Comparison of ENCODE assay signal across 8 cellular contexts in genomic region chr9:129610473-129611301, GRCh38. TPM values are rescaled to one million over a fixed set of nuclear protein-coding genes. Genes with fewer than 3 reads are reported as not detected.
DNase-seq lines count a peak whose midpoint lies in the region; ATAC-seq, FAIRE-seq and TF ChIP-seq lines count a peak whose summit lies in the region.

No MANE protein-coding gene starts in this region.

- intact Hi-C loops in adrenal gland (cut with DNase I), result loop anchor here (2.0 to 10.0 kb wide), 4 partner anchors 226 to 473 kb away; no protein-coding TSS in a partner anchor
- intact Hi-C loops in heart right ventricle (cut with DNase I), result loop anchor here (1.0 to 10.0 kb wide), 11 partner anchors 206 to 480 kb away; no protein-coding TSS in a partner anchor
- intact Hi-C loops in uterus (cut with DNase I; ENCODE audit: low total_unique reads), result loop anchor here (5.0 kb wide), 1 partner anchor 473 kb away; no protein-coding TSS in a partner anchor

- no peaks in the 10 kb centered on the region; the same call in 1 of the 2 replicates for H4K20me1 ChIP-seq in Karpas-422 (ENCODE audit: insufficient read depth, low read depth, low read length)

- DNase-seq in GM12892 (ENCODE audit: insufficient read length) (peak; percentile 86), Karpas-422 (peak; percentile 82), adrenal gland (peak; percentile 72 to 92 (median 80)), heart right ventricle (peak; percentile 79 to 87), progenitor cell of endocrine pancreas (ENCODE audit: low spot score, unreplicated experiment) (peak; percentile 78), uterus (peak; percentile 78 to 85)

- WGBS in adrenal gland, 4 donors, result 0 to 1% (median 0%) methylated on average over 1 to 65 of the region's 66 CpGs
- WGBS in heart right ventricle, 2 donors, result 0% methylated on average over 60 to 66 of the region's 66 CpGs

- peak; percentile 84 for FAIRE-seq in GM12892 (lab: Jason Lieb, UNC)

- H3K27ac ChIP-seq in 22Rv1 (peak overlapping the region; percentile 88), Karpas-422 (ENCODE audit: low read length) (no peak overlapping the region), adrenal gland (peak overlapping the region; percentile 48 to 92 (median 80)), heart right ventricle (peak overlapping the region; percentile 81 to 98 (median 94)), uterus (peak overlapping the region; percentile 89 to 90)

- no peaks in the 10 kb centered on the region for H3K27me3 Mint-ChIP-seq in T-helper 1 cell treated with Interleukin-12 subunit alpha and Interleukin-12 subunit beta and Interleukin-4 antibody, amounts not matched to agents 30 μg/mL and 1 μg/mL, for 36 hours (ENCODE audit: low read depth)
- H3K27me3 Mint-ChIP-seq in progenitor cell of endocrine pancreas, result no peaks in the 10 kb centered on the region

- H3K9ac ChIP-seq in Karpas-422 (ENCODE audit: low read length), result peak overlapping the region; percentile 68

- TF ChIP-seq CTCF in 22Rv1 (IDR thresholded peaks at IDR 0.05), result peak; percentile 85
- peak; percentile 57 to 100 (median 91) for TF ChIP-seq CTCF in adrenal gland (IDR thresholded peaks at IDR 0.05)
- TF ChIP-seq CTCF in heart right ventricle (IDR thresholded peaks at IDR 0.05), result peak; percentile 74 to 99 (median 87)
- TF ChIP-seq CTCF in progenitor cell of endocrine pancreas (IDR thresholded peaks at IDR 0.05; ENCODE audit: unreplicated experiment), result peak; percentile 90
- TF ChIP-seq CTCF in uterus (IDR thresholded peaks at IDR 0.05), result peak; percentile 65 to 100 (median 98)

- H3K36me3 ChIP-seq in Karpas-422 (ENCODE audit: insufficient read depth, low read length) (no peaks in the 10 kb centered on the region), adrenal gland (replicated peaks in 1 of 2) (no peaks in the 10 kb centered on the region), heart right ventricle (no peaks in the 10 kb centered on the region), uterus (no peaks in the 10 kb centered on the region)

- H3K4me1 ChIP-seq in Karpas-422 (ENCODE audit: low read length) (peaks cover 13% of the 10 kb centered on the region), adrenal gland (replicated peaks in 1 of 2) (peaks cover 14 to 35% of the 10 kb centered on the region in 2 donors), heart right ventricle (peaks cover 32 to 51% (median 43%) of the 10 kb centered on the region in 9 donors), uterus (peaks cover 0 to 12% of the 10 kb centered on the region in 2 donors)

- H3K9me3 ChIP-seq in Karpas-422 (ENCODE audit: low read length) (no peaks in the 10 kb centered on the region), adrenal gland (replicated peaks in 1 of 3) (no peaks in the 10 kb centered on the region), heart right ventricle (no peaks in the 10 kb centered on the region), uterus (no peaks in the 10 kb centered on the region)

- H3K4me3 ChIP-seq in Karpas-422 (ENCODE audit: low read length), result peak overlapping the region; percentile 74
- H3K4me3 ChIP-seq in adrenal gland, result peak overlapping the region in 2 of 4 donors; percentile 67 to 90
- H3K4me3 ChIP-seq in heart right ventricle, result peak overlapping the region; percentile 32 to 77 (median 64)
- peak overlapping the region; percentile 34 to 58 for H3K4me3 ChIP-seq in uterus

- peak overlapping the region; percentile 88 for H3K4me2 ChIP-seq in Karpas-422 (ENCODE audit: low read depth, low read length, poor library complexity, severe bottlenecking)

- no peaks in the 10 kb centered on the region for H3K79me2 ChIP-seq in Karpas-422 (ENCODE audit: low read length)

- H3K27me3 ChIP-seq in Karpas-422 (ENCODE audit: low read length) (no peaks in the 10 kb centered on the region), adrenal gland (no peaks in the 10 kb centered on the region), heart right ventricle (no peaks in the 10 kb centered on the region), uterus (no peaks in the 10 kb centered on the region)

- H3K9me2 ChIP-seq in Karpas-422 (replicated peaks; ENCODE audit: insufficient read depth, low read length), result no peaks in the 10 kb centered on the region

- peak overlapping the region; percentile 79 for H3K27ac Mint-ChIP-seq in T-helper 1 cell treated with Interleukin-12 subunit alpha and Interleukin-12 subunit beta and Interleukin-4 antibody, amounts not matched to agents 30 μg/mL and 1 μg/mL, for 36 hours
- H3K27ac Mint-ChIP-seq in progenitor cell of endocrine pancreas, result peak overlapping the region; percentile 91

- H3K4me1 Mint-ChIP-seq in T-helper 1 cell treated with Interleukin-12 subunit alpha and Interleukin-12 subunit beta and Interleukin-4 antibody, amounts not matched to agents 30 μg/mL and 1 μg/mL, for 36 hours (ENCODE audit: low read depth), result peaks cover 36% of the 10 kb centered on the region
- peaks cover 10% of the 10 kb centered on the region for H3K4me1 Mint-ChIP-seq in progenitor cell of endocrine pancreas (ENCODE audit: low read depth)

- ATAC-seq in heart right ventricle, result peak; percentile 28 to 75 (median 48)

- no peak for TF ChIP-seq POLR2A in GM12892 (IDR thresholded peaks at IDR 0.05; ENCODE audit: low read depth, low read length)
- peak in 1 of 2 donors; percentile 14 for TF ChIP-seq POLR2A in adrenal gland (IDR thresholded peaks at IDR 0.05)
- TF ChIP-seq POLR2A in uterus (IDR thresholded peaks at IDR 0.05), result peak in 1 of 2 donors; percentile 51

- peak overlapping the region; percentile 84 for H3K4me3 Mint-ChIP-seq in T-helper 1 cell treated with Interleukin-12 subunit alpha and Interleukin-12 subunit beta and Interleukin-4 antibody, amounts not matched to agents 30 μg/mL and 1 μg/mL, for 36 hours
- peak overlapping the region; percentile 67 for H3K4me3 Mint-ChIP-seq in progenitor cell of endocrine pancreas (ENCODE audit: low read depth)

- peaks cover 2% of the 10 kb centered on the region for H3K36me3 Mint-ChIP-seq in T-helper 1 cell treated with Interleukin-12 subunit alpha and Interleukin-12 subunit beta and Interleukin-4 antibody, amounts not matched to agents 30 μg/mL and 1 μg/mL, for 36 hours (ENCODE audit: low read depth)
- no peaks in the 10 kb centered on the region for H3K36me3 Mint-ChIP-seq in progenitor cell of endocrine pancreas (ENCODE audit: insufficient read depth)

- peak overlapping the region; percentile 94 for H2AFZ ChIP-seq in Karpas-422 (ENCODE audit: low read length)

- no peaks in the 10 kb centered on the region for H3K9me3 Mint-ChIP-seq in T-helper 1 cell treated with Interleukin-12 subunit alpha and Interleukin-12 subunit beta and Interleukin-4 antibody, amounts not matched to agents 30 μg/mL and 1 μg/mL, for 36 hours
- H3K9me3 Mint-ChIP-seq in progenitor cell of endocrine pancreas (ENCODE audit: low read depth), result no peaks in the 10 kb centered on the region

RNA-seq across cellular contexts. Expression of gene C9orf50, which starts 10.2 kb away (rescaled TPM):
- not detected for polyA plus RNA-seq in GM12892 (2012; ENCODE audit: missing spikeins)
- not detected in 2 replicates for total RNA-seq in Karpas-422 (2014; rRNA removed; shearing (Covaris generic); ENCODE audit: low replicate concordance)
- total RNA-seq in adrenal gland, result under 1 TPM in 2 of 8 donors, not detected in 6; 0.14 to 0.37 TPM
- polyA plus RNA-seq in adrenal gland, result under 1 TPM in 2 of 3 donors, not detected in 1; 0.56 to 0.74 TPM
- total RNA-seq in heart right ventricle, result not detected
- polyA plus RNA-seq in heart right ventricle, result not detected
- total RNA-seq in progenitor cell of endocrine pancreas, result 0.27 and 0.43 TPM in 2 replicates
- total RNA-seq in uterus, result under 1 TPM in 1 of 4 donors, not detected in 3; 0.35 TPM

RNA-seq across cellular contexts. Expression of gene NTMT1, which starts 15.3 kb away (rescaled TPM):
- polyA plus RNA-seq in GM12892 (2012; ENCODE audit: missing spikeins), result 22.3 TPM
- total RNA-seq in Karpas-422 (2014; rRNA removed; shearing (Covaris generic); ENCODE audit: low replicate concordance), result 22.4 and 31.1 TPM in 2 replicates
- total RNA-seq in adrenal gland (100 to 1,000 TPM in 4 of 8 donors, 10 to 100 TPM in 4; 27.2 to 190 (median 88.3) TPM), heart right ventricle (10 to 100 TPM; 54.0 to 84.2 (median 61.9) TPM), progenitor cell of endocrine pancreas (25.9 and 26.8 TPM in 2 replicates), uterus (10 to 100 TPM in 3 of 4 donors, 1 to 10 TPM in 1; 1.8 to 30.8 (median 21.6) TPM)
- polyA plus RNA-seq in adrenal gland (100 to 1,000 TPM in 1 of 3 donors, 10 to 100 TPM in 2; 40.0 to 122 (median 87.5) TPM), heart right ventricle (100 to 1,000 TPM in 1 of 2 donors, 10 to 100 TPM in 1; 60.9 to 123 TPM)

RNA-seq across cellular contexts. Expression of gene ASB6, which starts 31.3 kb away (rescaled TPM):
- 4.2 TPM for polyA plus RNA-seq in GM12892 (2012; ENCODE audit: missing spikeins)
- total RNA-seq in Karpas-422 (2014; rRNA removed; shearing (Covaris generic); ENCODE audit: low replicate concordance), result 10.6 and 16.3 TPM in 2 replicates
- 10 to 100 TPM; 21.3 to 31.8 (median 26.8) TPM for total RNA-seq in adrenal gland
- polyA plus RNA-seq in adrenal gland, result 10 to 100 TPM; 11.2 to 34.2 (median 30.6) TPM
- 10 to 100 TPM in 2 of 10 donors, 1 to 10 TPM in 8; 6.2 to 11.8 (median 9.0) TPM for total RNA-seq in heart right ventricle
- 10 to 100 TPM in 1 of 2 donors, 1 to 10 TPM in 1; 9.2 to 11.2 TPM for polyA plus RNA-seq in heart right ventricle
- 19.7 and 20.5 TPM in 2 replicates for total RNA-seq in progenitor cell of endocrine pancreas
- 10 to 100 TPM in 2 of 4 donors, 1 to 10 TPM in 2; 1.3 to 20.3 (median 8.5) TPM for total RNA-seq in uterus

RNA-seq across cellular contexts. Expression of gene PRRX2, which starts 54.8 kb away (rescaled TPM):
- not detected for polyA plus RNA-seq in GM12892 (2012; ENCODE audit: missing spikeins)
- not detected in 2 replicates for total RNA-seq in Karpas-422 (2014; rRNA removed; shearing (Covaris generic); ENCODE audit: low replicate concordance)
- 1 to 10 TPM; 1.7 to 8.3 (median 4.0) TPM for total RNA-seq in adrenal gland
- 10 to 100 TPM in 1 of 3 donors, 1 to 10 TPM in 1, under 1 TPM in 1; 0.15 to 14.2 (median 8.1) TPM for polyA plus RNA-seq in adrenal gland
- 1 to 10 TPM in 2 of 10 donors, under 1 TPM in 8; 0.21 to 1.2 (median 0.45) TPM for total RNA-seq in heart right ventricle
- 1 to 10 TPM in 1 of 2 donors, under 1 TPM in 1; 0.29 to 3.0 TPM for polyA plus RNA-seq in heart right ventricle
- 0.79 and 0.91 TPM in 2 replicates for total RNA-seq in progenitor cell of endocrine pancreas
- 1 to 10 TPM in 2 of 4 donors, not detected in 2; 3.5 to 5.5 TPM for total RNA-seq in uterus
